28 cellular contexts compared by ENCODE assay signal in the genomic region with DNA sequence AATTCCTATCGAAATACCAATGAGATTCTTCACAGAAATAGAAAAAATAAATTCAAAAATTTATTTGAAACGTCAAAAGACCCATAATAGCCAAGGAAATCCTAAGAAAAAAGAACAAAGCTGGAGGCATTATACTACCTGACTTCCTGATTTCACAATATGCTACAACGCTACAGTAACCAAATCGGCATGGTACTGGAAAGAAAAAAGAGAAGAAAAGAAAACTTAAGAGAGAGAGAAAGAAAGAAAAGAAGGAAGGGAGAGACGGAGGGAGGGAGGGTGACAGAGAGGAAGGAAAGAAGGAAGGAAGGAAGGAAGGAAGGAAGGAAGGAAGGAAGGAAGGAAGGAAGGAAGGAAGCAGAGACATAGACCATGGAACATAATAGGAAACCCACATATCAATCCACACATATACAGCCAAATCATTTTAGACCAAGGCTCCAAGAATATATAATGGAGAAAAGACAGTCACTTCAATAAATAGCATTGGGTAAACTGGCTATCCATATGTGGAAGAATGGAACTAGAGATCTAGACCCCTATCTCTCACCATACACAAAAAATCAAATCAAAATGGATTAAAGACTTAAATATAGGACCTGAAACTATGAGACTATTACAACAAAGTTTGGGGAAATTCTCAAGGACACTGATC.
"Had no signal": no experiment of that assay in that cellular context is flagged by ENCODE, and none has a peak within 500 bp of the region (broad histone marks: within the 10 kb centered on the region; RNA-seq: fewer than 3 reads in every experiment).

No MANE protein-coding gene starts in this region.

- H3K27me3 ChIP-seq: colonic mucosa, dorsolateral prefrontal cortex, esophagus muscularis mucosa, esophagus squamous epithelium, foreskin keratinocyte, gastrocnemius medialis, gastroesophageal sphincter, heart left ventricle, heart right ventricle, hepatocyte had no signal

- H3K27ac ChIP-seq: colonic mucosa, coronary artery, dorsolateral prefrontal cortex, epithelial cell of prostate, esophagus muscularis mucosa, esophagus squamous epithelium, foreskin keratinocyte, gastrocnemius medialis, gastroesophageal sphincter, heart left ventricle, heart right ventricle, hepatocyte had no signal

- H3K4me3 ChIP-seq: colonic mucosa, coronary artery, dorsolateral prefrontal cortex, esophagus muscularis mucosa, esophagus squamous epithelium, gastrocnemius medialis, gastroesophageal sphincter, heart left ventricle, heart right ventricle, hepatocyte had no signal

- H3K36me3 ChIP-seq: colonic mucosa, esophagus muscularis mucosa, esophagus squamous epithelium, gastrocnemius medialis, gastroesophageal sphincter, heart left ventricle, heart right ventricle had no signal

- DNase-seq: colonic mucosa; cortex of kidney; dermis blood vessel endothelial cell; dorsolateral prefrontal cortex; effector CD4-positive, alpha-beta T cell; effector CD8-positive, alpha-beta T cell; effector memory CD4-positive, alpha-beta T cell; effector memory CD8-positive, alpha-beta T cell; endodermal cell; erythroblast; esophagus squamous epithelium; foreskin fibroblast; foreskin keratinocyte; foreskin melanocyte; gastrocnemius medialis; glutamatergic neuron; head of caudate nucleus; heart left ventricle; heart right ventricle had no signal

- ATAC-seq: effector memory CD8-positive, alpha-beta T cell; esophagus mucosa; foreskin keratinocyte; gastrocnemius medialis; gastroesophageal sphincter; heart left ventricle; heart right ventricle had no signal

- H3K4me1 ChIP-seq: colonic mucosa, esophagus muscularis mucosa, esophagus squamous epithelium, foreskin keratinocyte, gastrocnemius medialis, gastroesophageal sphincter, heart left ventricle, heart right ventricle had no signal

- H3K9me3 ChIP-seq: colonic mucosa, esophagus muscularis mucosa, gastrocnemius medialis, gastroesophageal sphincter had no signal

- FAIRE-seq: colon, endometrium, endothelial cell of umbilical vein had no signal
